In genomic region chr17:49952209-49952911, GRCh38 we compare ENCODE assay signal across 8 cellular contexts. TPM values are rescaled to one million over a fixed set of nuclear protein-coding genes. Genes with fewer than 3 reads are reported as not detected.
DNase-seq lines count a peak whose midpoint lies in the region; ATAC-seq and TF ChIP-seq lines count a peak whose summit lies in the region.

No MANE protein-coding gene starts in this region.

- CTCF ChIA-PET in activated CD8-positive, alpha-beta memory T cell treated with anti-CD3 and anti-CD28 coated beads, Interleukin-2, amount 10 ng/mL, durations not matched to agents 7 days and 5 days (lab: Charles Lee): interaction anchor here (0.6 to 12.2 kb wide), 32 partner anchors 10 to 1127 kb away, joined by 3 to 273 read pairs (median 4); partner anchors contain the start of genes DLX3, DLX4 and NXPH3

- H3K9me3 Mint-ChIP-seq in activated CD8-positive, alpha-beta memory T cell treated with anti-CD3 and anti-CD28 coated beads, Interleukin-2, amount 10 ng/mL, durations not matched to agents 7 days and 5 days (ENCODE audit: low read depth): no peaks in the 10 kb centered on the region
- no peaks in the 10 kb centered on the region for H3K9me3 Mint-ChIP-seq in nephron progenitor cell
- H3K9me3 Mint-ChIP-seq in stimulated activated naive CD8-positive, alpha-beta T cell treated with anti-CD3 and anti-CD28 coated beads, Interleukin-15, amount 100 ng/mL, for 72 hours: no peaks in the 10 kb centered on the region

- DNase-seq in COR-L47 (lab: John Stamatoyannopoulos, UW): peak; percentile 71
- peak; percentile 78 for DNase-seq in HK-2 (ENCODE audit: unreplicated experiment)
- peak; percentile 37 to 50 for DNase-seq in NOMO-1 (lab: John Stamatoyannopoulos, UW; ENCODE audit: unreplicated experiment in 2 of 2)
- DNase-seq in activated CD8-positive, alpha-beta memory T cell treated with anti-CD3 and anti-CD28 coated beads, Interleukin-2, amount 10 ng/mL, durations not matched to agents 7 days and 5 days: peak; percentile 87
- DNase-seq in epithelial cell of prostate (ENCODE audit: low read depth, low spot score): peak; percentile 26
- DNase-seq in nephron progenitor cell: peak; percentile 91
- DNase-seq in stimulated activated naive CD8-positive, alpha-beta T cell treated with anti-CD3 and anti-CD28 coated beads, Interleukin-15, amount 100 ng/mL, for 72 hours: peak; percentile 75 to 81

- TF ChIP-seq CTCF in nephron progenitor cell (IDR thresholded peaks at IDR 0.05): peak; percentile 77

- H3K27ac ChIP-seq in epithelial cell of prostate: no peak overlapping the region

- H3K27ac Mint-ChIP-seq in activated CD8-positive, alpha-beta memory T cell treated with anti-CD3 and anti-CD28 coated beads, Interleukin-2, amount 10 ng/mL, durations not matched to agents 7 days and 5 days: no peak overlapping the region
- H3K27ac Mint-ChIP-seq in nephron progenitor cell: peak overlapping the region; percentile 64
- no peak overlapping the region for H3K27ac Mint-ChIP-seq in stimulated activated naive CD8-positive, alpha-beta T cell treated with anti-CD3 and anti-CD28 coated beads, Interleukin-15, amount 100 ng/mL, for 72 hours

- no peak overlapping the region for H3K4me3 Mint-ChIP-seq in activated CD8-positive, alpha-beta memory T cell treated with anti-CD3 and anti-CD28 coated beads, Interleukin-2, amount 10 ng/mL, durations not matched to agents 7 days and 5 days
- peak overlapping the region; percentile 56 for H3K4me3 Mint-ChIP-seq in nephron progenitor cell
- no peak overlapping the region for H3K4me3 Mint-ChIP-seq in stimulated activated naive CD8-positive, alpha-beta T cell treated with anti-CD3 and anti-CD28 coated beads, Interleukin-15, amount 100 ng/mL, for 72 hours

- no peaks in the 10 kb centered on the region for H3K4me1 Mint-ChIP-seq in activated CD8-positive, alpha-beta memory T cell treated with anti-CD3 and anti-CD28 coated beads, Interleukin-2, amount 10 ng/mL, durations not matched to agents 7 days and 5 days
- H3K4me1 Mint-ChIP-seq in nephron progenitor cell: peaks cover 37% of the 10 kb centered on the region
- no peaks in the 10 kb centered on the region for H3K4me1 Mint-ChIP-seq in stimulated activated naive CD8-positive, alpha-beta T cell treated with anti-CD3 and anti-CD28 coated beads, Interleukin-15, amount 100 ng/mL, for 72 hours

- H3K27me3 Mint-ChIP-seq in activated CD8-positive, alpha-beta memory T cell treated with anti-CD3 and anti-CD28 coated beads, Interleukin-2, amount 10 ng/mL, durations not matched to agents 7 days and 5 days: peaks cover 48% of the 10 kb centered on the region
- peaks cover 22% of the 10 kb centered on the region for H3K27me3 Mint-ChIP-seq in nephron progenitor cell (ENCODE audit: low read depth, poor library complexity)
- peaks cover 50% of the 10 kb centered on the region for H3K27me3 Mint-ChIP-seq in stimulated activated naive CD8-positive, alpha-beta T cell treated with anti-CD3 and anti-CD28 coated beads, Interleukin-15, amount 100 ng/mL, for 72 hours

- ATAC-seq in activated CD8-positive, alpha-beta memory T cell treated with anti-CD3 and anti-CD28 coated beads, Interleukin-2, amount 10 ng/mL, durations not matched to agents 7 days and 5 days: peak; percentile 93
- peak; percentile 96 for ATAC-seq in stimulated activated naive CD8-positive, alpha-beta T cell treated with anti-CD3 and anti-CD28 coated beads, Interleukin-15, amount 100 ng/mL, for 72 hours
- no peak for ATAC-seq in HG02763 (IDR thresholded peaks at IDR 0.05; ENCODE audit: unreplicated experiment)

- H3K36me3 Mint-ChIP-seq in activated CD8-positive, alpha-beta memory T cell treated with anti-CD3 and anti-CD28 coated beads, Interleukin-2, amount 10 ng/mL, durations not matched to agents 7 days and 5 days: no peaks in the 10 kb centered on the region
- no peaks in the 10 kb centered on the region for H3K36me3 Mint-ChIP-seq in nephron progenitor cell (ENCODE audit: low read depth)

RNA-seq across cellular contexts. Expression of gene DLX4, which starts 16.6 kb away (rescaled TPM):
- total RNA-seq in activated CD8-positive, alpha-beta memory T cell treated with anti-CD3 and anti-CD28 coated beads, Interleukin-2, amount 10 ng/mL, durations not matched to agents 7 days and 5 days: under 1 TPM in 1 of 2 experiments, not detected in 1; 0.23 TPM

RNA-seq across cellular contexts. Expression of gene DLX3, which starts 42.7 kb away (rescaled TPM):
- not detected for total RNA-seq in activated CD8-positive, alpha-beta memory T cell treated with anti-CD3 and anti-CD28 coated beads, Interleukin-2, amount 10 ng/mL, durations not matched to agents 7 days and 5 days

Comparison
In these comparisons a context has a peak if more than half of its experiments do, and no peak if none do; other contexts are left out.
1. DNase-seq: peak in every context shown above with its lines; median percentile 91 in nephron progenitor cell; 87 in activated CD8-positive, alpha-beta memory T cell treated with anti-CD3 and anti-CD28 coated beads, Interleukin-2, amount 10 ng/mL, durations not matched to agents 7 days and 5 days; 78 in HK-2; 78 in stimulated activated naive CD8-positive, alpha-beta T cell treated with anti-CD3 and anti-CD28 coated beads, Interleukin-15, amount 100 ng/mL, for 72 hours; 71 in COR-L47; 44 in NOMO-1; 26 in epithelial cell of prostate.